21 cellular contexts compared by ENCODE assay signal in genomic region chr11:43930868-43931716, GRCh38. TPM values are rescaled to one million over a fixed set of nuclear protein-coding genes. Genes with fewer than 3 reads are reported as not detected.
DNase-seq lines count a peak whose midpoint lies in the region; ATAC-seq, FAIRE-seq and TF ChIP-seq lines count a peak whose summit lies in the region.
"Had no signal": no experiment of that assay in that cellular context is flagged by ENCODE, and none has a peak within 500 bp of the region (broad histone marks: within the 10 kb centered on the region; RNA-seq: fewer than 3 reads in every experiment).

No MANE protein-coding gene starts in this region.

- no peaks in the 10 kb centered on the region for H3K79me2 ChIP-seq in endothelial cell of umbilical vein (ENCODE audit: control insufficient read depth, insufficient read depth, low read length)
- H3K79me2 ChIP-seq: hepatocyte had no signal

- peak; percentile 79 for FAIRE-seq in endothelial cell of umbilical vein (lab: Jason Lieb, UNC)
- FAIRE-seq: GM12878 had no signal

- H3K4me1 Mint-ChIP-seq in nephron = peaks cover 50% of the 10 kb centered on the region

- H3K4me3 Mint-ChIP-seq in nephron = no peak overlapping the region
- H3K4me3 Mint-ChIP-seq: CD14-positive monocyte, endodermal cell had no signal

- no peak overlapping the region for H3K9ac ChIP-seq in endothelial cell of umbilical vein (replicated peaks; ENCODE audit: extremely low read depth, insufficient read depth, low read length)

- H3K27ac Mint-ChIP-seq in nephron = peak overlapping the region in 2 of 3 experiments; percentile 71 to 86
- H3K27ac Mint-ChIP-seq: CD14-positive monocyte, endodermal cell had no signal

- TF ChIP-seq CTCF in endothelial cell of umbilical vein (IDR thresholded peaks at IDR 0.05; ENCODE audit: extremely low read depth in 1 of 2, insufficient read depth in 1 of 2, low read depth in 1 of 2, low read length in 2 of 2) (no peak), nephron (IDR thresholded peaks at IDR 0.05; ENCODE audit: unreplicated experiment in 3 of 3) (no peak)

- CTCF ChIA-PET in endothelial cell of umbilical vein (lab: Charles Lee) = interaction anchor here (0.8 to 2.2 kb wide), 6 partner anchors 10 to 163 kb away, joined by 3 to 17 read pairs (median 4); partner anchors contain the start of gene C11orf96

- dilution Hi-C loops in endothelial cell of umbilical vein (cut with MboI; ENCODE audit: extremely low pct_ligation_motif_present, low sequenced_read_pairs) = no loop called here

- no peak overlapping the region for H3K4me2 ChIP-seq in endothelial cell of umbilical vein (ENCODE audit: insufficient read depth, low read length)
- H3K4me2 ChIP-seq: hepatocyte had no signal

- no peaks in the 10 kb centered on the region for H3K9me3 ChIP-seq in endothelial cell of umbilical vein (replicated peaks; ENCODE audit: control insufficient read depth, insufficient read depth, low read length)

- peaks cover 4% of the 10 kb centered on the region for H3K27me3 Mint-ChIP-seq in nephron (ENCODE audit: low read depth)

- DNase-seq in ELR (ENCODE audit: low read depth) (peak; percentile 25), RPMI8226 (peak; percentile 58), endothelial cell of umbilical vein (ENCODE audit: low read depth, low spot score) (peak; percentile 58), SHP77 treated with DMSO at 0.1 percent for 48 hours (lab: John Stamatoyannopoulos, UW) (no peak), NCI-H526 (lab: John Stamatoyannopoulos, UW) (no peak), NCI-H146 (lab: John Stamatoyannopoulos, UW) (no peak)
- DNase-seq: ACHN, activated gamma-delta T cell treated with Interleukin-2 at 50 U/mL for 16 hours, activated T-cell treated with anti-CD3 and anti-CD28 coated beads for 4 hours, endodermal cell, GF-D8, islet precursor cell, Karpas-422, NCI-H1105 treated with DMSO at 0.1 percent for 48 hours, NCI-H510A, substantia nigra had no signal

- H3K9me3 Mint-ChIP-seq in nephron = no peaks in the 10 kb centered on the region
- H3K9me3 Mint-ChIP-seq: CD14-positive monocyte, endodermal cell had no signal

- no TSS peak for BruUV-seq in endothelial cell of umbilical vein (replicated peaks; lab: Mats Ljungman, UMichigan)

- H3K27me3 ChIP-seq in endothelial cell of umbilical vein (ENCODE audit: control insufficient read depth in 2 of 2, insufficient read depth in 2 of 2, low read length in 2 of 2) = no peaks in the 10 kb centered on the region
- H3K27me3 ChIP-seq: hepatocyte had no signal

- POLR2A ChIA-PET in endothelial cell of umbilical vein (lab: Charles Lee) = no interaction called here

- H4K20me1 ChIP-seq in endothelial cell of umbilical vein (replicated peaks; ENCODE audit: control insufficient read depth, extremely low read depth, insufficient read depth, low read length) = no peaks in the 10 kb centered on the region

- intact Hi-C loops in endothelial cell of umbilical vein (cut with micrococcal nuclease) = no loop called here

- no peak overlapping the region for H3K27ac ChIP-seq in endothelial cell of umbilical vein (ENCODE audit: insufficient read depth, low read depth, low read length)
- H3K27ac ChIP-seq: hepatocyte had no signal

- no peak overlapping the region for H3K4me3 ChIP-seq in endothelial cell of umbilical vein (replicated peaks in 1 of 3; ENCODE audit: insufficient read depth in 1 of 3, low read depth in 1 of 3, low read length in 3 of 3)
- H3K4me3 ChIP-seq: GM12878, hepatocyte had no signal

- peak overlapping the region; percentile 61 for H2AFZ ChIP-seq in endothelial cell of umbilical vein (ENCODE audit: low read depth, low read length)
- H2AFZ ChIP-seq: hepatocyte had no signal

- ATAC-seq in HG02884 (IDR thresholded peaks at IDR 0.05; ENCODE audit: unreplicated experiment) = no peak
- ATAC-seq: GM12878 had no signal

- H3K36me3 Mint-ChIP-seq in nephron (ENCODE audit: low read depth) = no peaks in the 10 kb centered on the region
- H3K36me3 Mint-ChIP-seq: CD14-positive monocyte had no signal

- TF ChIP-seq POLR2A in endothelial cell of umbilical vein (IDR thresholded peaks at IDR 0.05; ENCODE audit: low read depth, low read length) = no peak

- H3K4me1 ChIP-seq in endothelial cell of umbilical vein (ENCODE audit: control insufficient read depth, extremely low read depth, insufficient read depth, low read length) = peaks cover 20% of the 10 kb centered on the region

- no peaks in the 10 kb centered on the region for H3K36me3 ChIP-seq in endothelial cell of umbilical vein (ENCODE audit: control insufficient read depth in 2 of 2, extremely low read depth in 1 of 2, insufficient read depth in 2 of 2, low read length in 2 of 2)

- H3K9me1 ChIP-seq in endothelial cell of umbilical vein (replicated peaks; ENCODE audit: control insufficient read depth, extremely low read depth, insufficient read depth, low read length) = no peaks in the 10 kb centered on the region

TF ChIP-seq in endothelial cell of umbilical vein, 7 proteins besides CTCF, POLR2A, EP300 and RAD21:
- no peak for TF ChIP-seq GATA2 (IDR thresholded peaks at IDR 0.05; ENCODE audit: insufficient read depth, insufficient read length, low read depth, low read length)
- peak; percentile 56 for TF ChIP-seq POLR2AphosphoS5 (IDR thresholded peaks at IDR 0.05; ENCODE audit: insufficient read depth, low read depth, low read length)
- TF ChIP-seq FOS (IDR thresholded peaks at IDR 0.05; ENCODE audit: borderline replicate concordance, insufficient read depth, low read length) = peak; percentile 21

RNA-seq across cellular contexts. Expression of gene C11orf96, which starts 11.3 kb away (rescaled TPM):
- total RNA-seq in endothelial cell of umbilical vein = 2.4 and 3.8 TPM in 2 replicates
- polyA plus RNA-seq in endothelial cell of umbilical vein = 7.5 and 8.8 TPM in 2 replicates
- polyA plus RNA-seq in endothelial cell of umbilical vein (2011; cell fraction: cytosol; rRNA removed) = 4.8 and 8.3 TPM in 2 replicates
- 5.8 and 6.9 TPM in 2 replicates for polyA plus RNA-seq in endothelial cell of umbilical vein (2011; cell fraction: nucleus; rRNA removed)
- polyA plus RNA-seq in endothelial cell of umbilical vein (2012) = 7.9 and 12.5 TPM in 2 replicates
- 0.70 and 1.3 TPM in 2 replicates for polyA minus RNA-seq in endothelial cell of umbilical vein
- polyA minus RNA-seq in endothelial cell of umbilical vein (2011; cell fraction: cytosol; rRNA and poly(A)+ RNA removed) = not detected
- polyA minus RNA-seq in endothelial cell of umbilical vein (2011; cell fraction: nucleus; rRNA and poly(A)+ RNA removed) = 1.9 and 4.9 TPM in 2 replicates
- polyA plus RNA-seq: CD14-positive monocyte had no signal

RNA-seq across cellular contexts. Expression of gene ALKBH3, which starts 50.5 kb away (rescaled TPM):
- 32.3 and 34.7 TPM in 2 replicates for total RNA-seq in endothelial cell of umbilical vein
- polyA plus RNA-seq in endothelial cell of umbilical vein = 23.0 and 28.0 TPM in 2 replicates
- polyA plus RNA-seq in endothelial cell of umbilical vein (2011; cell fraction: cytosol; rRNA removed) = 32.3 and 34.3 TPM in 2 replicates
- 30.4 and 31.7 TPM in 2 replicates for polyA plus RNA-seq in endothelial cell of umbilical vein (2011; cell fraction: nucleus; rRNA removed)
- polyA plus RNA-seq in endothelial cell of umbilical vein (2012) = 27.8 and 34.4 TPM in 2 replicates
- 17.7 and 22.7 TPM in 2 replicates for polyA minus RNA-seq in endothelial cell of umbilical vein
- 2.2 TPM for polyA minus RNA-seq in endothelial cell of umbilical vein (2011; cell fraction: cytosol; rRNA and poly(A)+ RNA removed)
- polyA minus RNA-seq in endothelial cell of umbilical vein (2011; cell fraction: nucleus; rRNA and poly(A)+ RNA removed) = 11.3 and 14.6 TPM in 2 replicates

Comparison
In these comparisons a context has a peak if more than half of its experiments do, and no peak if none do; other contexts are left out.
1. DNase-seq: peak in ELR (single experiment), RPMI8226 (single experiment) and endothelial cell of umbilical vein (single experiment); none in SHP77 treated with DMSO at 0.1 percent for 48 hours (single experiment), NCI-H526 (0 of 2) and NCI-H146 (single experiment).